ENCODE assay signal across 21 cellular contexts in genomic region chr13:112972867-112973576, GRCh38. TPM values are rescaled to one million over a fixed set of nuclear protein-coding genes. Genes with fewer than 3 reads are reported as not detected.
DNase-seq lines count a peak whose midpoint lies in the region; ATAC-seq and FAIRE-seq lines count a peak whose summit lies in the region.
"Had no signal": no experiment of that assay in that cellular context is flagged by ENCODE, and none has a peak within 500 bp of the region (broad histone marks: within the 10 kb centered on the region; RNA-seq: fewer than 3 reads in every experiment).

No MANE protein-coding gene starts in this region.

- no peaks in the 10 kb centered on the region for H3K4me1 ChIP-seq in small intestine (ENCODE audit: control insufficient read depth in 2 of 2, insufficient read depth in 1 of 2, low read depth in 1 of 2, low read length in 1 of 2)

- H3K27me3 ChIP-seq in small intestine (ENCODE audit: control insufficient read depth in 2 of 2, insufficient read depth in 2 of 2, low read length in 2 of 2), result peaks cover 0 to 2% of the 10 kb centered on the region in 2 donors

- H3K4me3 ChIP-seq in small intestine (ENCODE audit: low read depth in 1 of 2, low read length in 2 of 2), result no peak overlapping the region
- H3K4me3 ChIP-seq: adrenal gland, neural progenitor cell had no signal

- H3K36me3 ChIP-seq in small intestine (ENCODE audit: control insufficient read depth in 2 of 2, insufficient read depth in 2 of 2, low read length in 2 of 2), result no peaks in the 10 kb centered on the region
- H3K36me3 ChIP-seq: adrenal gland, neural progenitor cell had no signal

- no peaks in the 10 kb centered on the region for H3K9me3 ChIP-seq in small intestine (ENCODE audit: control insufficient read depth, low read depth)
- H3K9me3 ChIP-seq: adrenal gland had no signal

- H3K27ac ChIP-seq in small intestine (ENCODE audit: low read depth in 1 of 2, low read length in 1 of 2), result no peak overlapping the region
- H3K27ac ChIP-seq: adrenal gland, neural progenitor cell had no signal

- WGBS in small intestine, 3 donors, result 44 to 77% (median 50%) methylated on average over 19 of the region's 19 CpGs

- ATAC-seq in GM19467 (IDR thresholded peaks at IDR 0.05; ENCODE audit: unreplicated experiment), result no peak
- ATAC-seq: Panc1; SK-N-SH treated with all-trans-retinoic acid at 6 μM for 48 hours; stimulated activated naive CD8-positive, alpha-beta T cell treated with anti-CD3 and anti-CD28 coated beads, Interleukin-15, amount 100 ng/mL, for 72 hours had no signal

- DNase-seq in NCI-H2171 treated with DMSO at 0.1 percent for 48 hours (lab: John Stamatoyannopoulos, UW) (peak; percentile 24), NCI-H2171 (lab: John Stamatoyannopoulos, UW) (no peak), NCI-H187 (lab: John Stamatoyannopoulos, UW) (peak; percentile 63 to 86), cerebellar cortex (ENCODE audit: low spot score) (peak; percentile 41), small intestine (peak; percentile 62), activated gamma-delta T cell (lab: John Stamatoyannopoulos, UW) (no peak), inferior parietal cortex (ENCODE audit: extremely low spot score) (no peak)
- DNase-seq: activated CD4-positive, alpha-beta T cell treated with anti-CD3 and anti-CD28 coated beads for 1 hour; adrenal gland; caudate nucleus; CD4-positive, CD25-positive, alpha-beta regulatory T cell; effector CD8-positive, alpha-beta T cell; islet precursor cell; MM.1S; NCI-H82; stimulated activated naive CD8-positive, alpha-beta T cell treated with anti-CD3 and anti-CD28 coated beads, Interleukin-15, amount 100 ng/mL, for 72 hours; T1000 had no signal

- FAIRE-seq in small intestine (lab: Jason Lieb, UNC), result no peak

RNA-seq across cellular contexts. Expression of gene MCF2L, which starts 4.0 kb away (rescaled TPM):
- polyA plus RNA-seq in small intestine, result 10 to 100 TPM; 12.2 to 23.9 (median 20.1) TPM

Comparison
In these comparisons a context has a peak if more than half of its experiments do, and no peak if none do; other contexts are left out.
1. DNase-seq: peak in NCI-H2171 treated with DMSO at 0.1 percent for 48 hours (single experiment), NCI-H187 (2 of 2), cerebellar cortex (single experiment) and small intestine (single experiment); none in NCI-H2171 (single experiment), activated gamma-delta T cell (single experiment) and inferior parietal cortex (single experiment).